Comparison of ENCODE assay signal across 6 cellular contexts in genomic region chr11:66327171-66328035, GRCh38. TPM values are rescaled to one million over a fixed set of nuclear protein-coding genes. Genes with fewer than 3 reads are reported as not detected.
A peak's percentile ranks its signal among the peaks of the same experiment; 100 is the strongest.
DNase-seq lines count a peak whose midpoint lies in the region; ATAC-seq lines count a peak whose summit lies in the region.

No MANE protein-coding gene starts in this region.

- no peaks in the 10 kb centered on the region for H3K36me3 Mint-ChIP-seq in activated CD4-positive, alpha-beta memory T cell treated with anti-CD3 and anti-CD28 coated beads for 36 hours

- H3K9me3 Mint-ChIP-seq in activated CD4-positive, alpha-beta memory T cell treated with anti-CD3 and anti-CD28 coated beads for 36 hours: no peaks in the 10 kb centered on the region

- peaks cover 27% of the 10 kb centered on the region for H3K4me1 Mint-ChIP-seq in activated CD4-positive, alpha-beta memory T cell treated with anti-CD3 and anti-CD28 coated beads for 36 hours (ENCODE audit: low read depth)

- ATAC-seq in GM19351 (IDR thresholded peaks at IDR 0.05; ENCODE audit: unreplicated experiment): no peak

- H3K27me3 ChIP-seq in BLaER1: no peaks in the 10 kb centered on the region

- H3K4me2 ChIP-seq in BLaER1: peak overlapping the region; percentile 98

- POLR2A ChIA-PET in activated CD4-positive, alpha-beta memory T cell treated with anti-CD3 and anti-CD28 coated beads for 36 hours (lab: Charles Lee): interaction anchor here (0.9 kb wide), 1 partner anchor 15 kb away, joined by 3 read pairs; no protein-coding TSS in a partner anchor

- intact Hi-C loops in activated CD4-positive, alpha-beta memory T cell treated with anti-CD3 and anti-CD28 coated beads for 36 hours (cut with micrococcal nuclease): loop anchor here (1.0 kb wide), 1 partner anchor 15 kb away; no protein-coding TSS in a partner anchor

- H3K9ac ChIP-seq in BLaER1: peak overlapping the region; percentile 84

- H3K27ac Mint-ChIP-seq in activated CD4-positive, alpha-beta memory T cell treated with anti-CD3 and anti-CD28 coated beads for 36 hours: peak overlapping the region; percentile 34

- H3K9me3 ChIP-seq in BLaER1: no peaks in the 10 kb centered on the region

- H3K4me1 ChIP-seq in BLaER1: peaks cover 89% of the 10 kb centered on the region

- CTCF ChIA-PET in activated CD4-positive, alpha-beta memory T cell treated with anti-CD3 and anti-CD28 coated beads for 36 hours (lab: Charles Lee): interaction anchor here (1.3 kb wide), 1 partner anchor 16 kb away, joined by 9 read pairs; no protein-coding TSS in a partner anchor

- peak overlapping the region; percentile 48 for H3K4me3 ChIP-seq in BLaER1

- H3K27me3 Mint-ChIP-seq in activated CD4-positive, alpha-beta memory T cell treated with anti-CD3 and anti-CD28 coated beads for 36 hours: no peaks in the 10 kb centered on the region

- no peak overlapping the region for H3K4me3 Mint-ChIP-seq in activated CD4-positive, alpha-beta memory T cell treated with anti-CD3 and anti-CD28 coated beads for 36 hours

- H3K27ac ChIP-seq in BLaER1: peak overlapping the region; percentile 98

- H4K20me1 ChIP-seq in BLaER1: no peaks in the 10 kb centered on the region

- H3K36me3 ChIP-seq in BLaER1: no peaks in the 10 kb centered on the region

- no peak for DNase-seq in activated CD4-positive, alpha-beta memory T cell treated with anti-CD3 and anti-CD28 coated beads for 36 hours
- DNase-seq in kidney tubule cell (ENCODE audit: low spot score) (peak; percentile 62), medulla oblongata (ENCODE audit: extremely low spot score) (no peak), NOMO-1 treated with DMSO at 0.1 percent for 48 hours (lab: John Stamatoyannopoulos, UW; ENCODE audit: unreplicated experiment) (no peak)

RNA-seq across cellular contexts. Expression of gene RIN1, which starts 8.8 kb away (rescaled TPM):
- 1 to 10 TPM; 1.0 to 1.6 TPM for total RNA-seq in activated CD4-positive, alpha-beta memory T cell treated with anti-CD3 and anti-CD28 coated beads for 36 hours

RNA-seq across cellular contexts. Expression of gene CD248, which starts 10.6 kb away (rescaled TPM):
- not detected for total RNA-seq in activated CD4-positive, alpha-beta memory T cell treated with anti-CD3 and anti-CD28 coated beads for 36 hours

RNA-seq across cellular contexts. Expression of gene BRMS1, which starts 17.5 kb away (rescaled TPM):
- 10 to 100 TPM; 29.3 to 31.2 TPM for total RNA-seq in activated CD4-positive, alpha-beta memory T cell treated with anti-CD3 and anti-CD28 coated beads for 36 hours

RNA-seq across cellular contexts. Expression of gene B4GAT1, which starts 20.0 kb away (rescaled TPM):
- 1 to 10 TPM; 8.2 to 8.3 TPM for total RNA-seq in activated CD4-positive, alpha-beta memory T cell treated with anti-CD3 and anti-CD28 coated beads for 36 hours

RNA-seq across cellular contexts. Expression of gene TMEM151A, which starts 35.7 kb away (rescaled TPM):
- not detected for total RNA-seq in activated CD4-positive, alpha-beta memory T cell treated with anti-CD3 and anti-CD28 coated beads for 36 hours
